Comparison of ENCODE assay signal across 9 cellular contexts in the genomic region with DNA sequence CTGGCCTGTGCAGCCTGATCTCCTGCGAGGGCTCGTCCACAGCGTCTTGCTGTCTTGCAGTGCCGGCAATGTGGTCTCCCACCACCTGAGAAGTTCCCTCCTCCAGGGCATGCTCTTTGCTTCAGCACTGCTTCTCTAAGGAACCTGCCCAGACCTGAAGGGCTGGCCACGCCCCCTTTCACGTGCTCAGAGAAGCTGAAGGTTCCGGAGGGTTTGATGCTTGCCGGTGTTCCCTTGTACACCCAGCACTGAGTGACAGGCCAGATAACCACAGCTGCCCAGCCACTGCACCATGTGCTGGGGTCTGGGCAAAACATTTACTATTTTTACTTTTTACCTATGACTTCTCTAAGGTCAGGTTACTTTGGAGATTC. TPM values are rescaled to one million over a fixed set of nuclear protein-coding genes. Genes with fewer than 3 reads are reported as not detected.
A peak's percentile ranks its signal among the peaks of the same experiment; 100 is the strongest.
DNase-seq lines count a peak whose midpoint lies in the region; ATAC-seq, FAIRE-seq and TF ChIP-seq lines count a peak whose summit lies in the region.
"Had no signal": no experiment of that assay in that cellular context is flagged by ENCODE, and none has a peak within 500 bp of the region (broad histone marks: within the 10 kb centered on the region; RNA-seq: fewer than 3 reads in every experiment).

No MANE protein-coding gene starts in this region.

- TF ChIP-seq CTCF in cardiac muscle cell (IDR thresholded peaks at IDR 0.05; ENCODE audit: low read depth, low read length) (no peak), esophagus squamous epithelium (IDR thresholded peaks at IDR 0.05) (no peak), spleen (IDR thresholded peaks at IDR 0.05 in 8 of 11, conservative IDR thresholded peaks at IDR 0.05 in 3 of 11) (no peak)

- no peak for TF ChIP-seq POLR2A in esophagus squamous epithelium (IDR thresholded peaks at IDR 0.05)
- no peak for TF ChIP-seq POLR2A in spleen (IDR thresholded peaks at IDR 0.05)
- no peak for TF ChIP-seq POLR2A in H54 (IDR thresholded peaks at IDR 0.05; ENCODE audit: low read depth, low read length)

- 24 to 26% methylated on average over 5 to 7 of the region's 8 CpGs for WGBS in esophagus squamous epithelium, 2 donors
- WGBS in spleen, 5 donors, result 12 to 20% (median 18%) methylated on average over 8 of the region's 8 CpGs

- H3K27me3 ChIP-seq in cardiac muscle cell (no peaks in the 10 kb centered on the region), esophagus squamous epithelium (no peaks in the 10 kb centered on the region), spleen (replicated peaks in 1 of 7) (no peaks in the 10 kb centered on the region)

- H3K9me3 ChIP-seq in cardiac muscle cell (ENCODE audit: low read depth), result no peaks in the 10 kb centered on the region
- no peaks in the 10 kb centered on the region for H3K9me3 ChIP-seq in esophagus squamous epithelium
- H3K9me3 ChIP-seq in spleen, result no peaks in the 10 kb centered on the region

- peak; percentile 9 for ATAC-seq in activated CD8-positive, alpha-beta T cell treated with anti-CD3 and anti-CD28 coated beads, Interleukin-2, amount 10 ng/mL, durations not matched to agents 7 days and 5 days
- no peak for ATAC-seq in HG03039 (IDR thresholded peaks at IDR 0.05; ENCODE audit: unreplicated experiment)

- H3K4me1 ChIP-seq in cardiac muscle cell (ENCODE audit: low read depth) (peaks cover 18% of the 10 kb centered on the region), esophagus squamous epithelium (peaks cover 9 to 51% (median 26%) of the 10 kb centered on the region in 3 donors), spleen (peaks cover 18 to 53% (median 43%) of the 10 kb centered on the region in 6 donors)

- H3K27ac ChIP-seq in cardiac muscle cell, result peak overlapping the region; percentile 75
- H3K27ac ChIP-seq in esophagus squamous epithelium, result peak overlapping the region in 3 of 4 donors; percentile 9 to 25 (median 15)
- peak overlapping the region in 2 of 8 donors; percentile 3 to 5 for H3K27ac ChIP-seq in spleen

- H3K27ac Mint-ChIP-seq in activated CD8-positive, alpha-beta T cell treated with anti-CD3 and anti-CD28 coated beads, Interleukin-2, amount 10 ng/mL, durations not matched to agents 7 days and 5 days, result no peak overlapping the region

- peak overlapping the region; percentile 36 for H3K4me3 Mint-ChIP-seq in activated CD8-positive, alpha-beta T cell treated with anti-CD3 and anti-CD28 coated beads, Interleukin-2, amount 10 ng/mL, durations not matched to agents 7 days and 5 days

- H3K36me3 ChIP-seq in cardiac muscle cell (peaks cover 15% of the 10 kb centered on the region), esophagus squamous epithelium (peaks cover 0 to 27% (median 8%) of the 10 kb centered on the region in 3 donors), spleen (peaks cover 0 to 27% (median 19%) of the 10 kb centered on the region in 6 donors)

- intact Hi-C loops in cardiac septum (cut with DNase I) (loop anchor here (5.0 kb wide), 3 partner anchors 47 to 332 kb away; partner anchors contain the start of genes IWS1, SFT2D3 and WDR33), esophagus squamous epithelium (cut with DNase I) (no loop called here), spleen (cut with DNase I; ENCODE audit: low total_unique reads) (no loop called here)

- no peaks in the 10 kb centered on the region for H3K9me3 Mint-ChIP-seq in activated CD8-positive, alpha-beta T cell treated with anti-CD3 and anti-CD28 coated beads, Interleukin-2, amount 10 ng/mL, durations not matched to agents 7 days and 5 days (ENCODE audit: insufficient read depth)

- CTCF ChIA-PET in activated CD8-positive, alpha-beta T cell treated with anti-CD3 and anti-CD28 coated beads, Interleukin-2, amount 10 ng/mL, durations not matched to agents 7 days and 5 days (lab: Charles Lee), result interaction anchor here (1.0 kb wide), 1 partner anchor 28 kb away, joined by 3 read pairs; no protein-coding TSS in a partner anchor

- H3K4me1 Mint-ChIP-seq in activated CD8-positive, alpha-beta T cell treated with anti-CD3 and anti-CD28 coated beads, Interleukin-2, amount 10 ng/mL, durations not matched to agents 7 days and 5 days (ENCODE audit: low read depth), result peaks cover 33% of the 10 kb centered on the region

- peaks cover 29% of the 10 kb centered on the region for H3K36me3 Mint-ChIP-seq in activated CD8-positive, alpha-beta T cell treated with anti-CD3 and anti-CD28 coated beads, Interleukin-2, amount 10 ng/mL, durations not matched to agents 7 days and 5 days (ENCODE audit: low read depth)

- DNase-seq in cardiac muscle cell (ENCODE audit: low read depth in 1 of 2, low spot score in 1 of 2) (peak; percentile 7 to 93), cardiac septum (ENCODE audit: low spot score) (no peak), esophagus squamous epithelium (lab: John Stamatoyannopoulos, UW) (no peak), spleen (peak; percentile 93), HK-2 (ENCODE audit: unreplicated experiment) (no peak), H54 (ENCODE audit: insufficient read length, low spot score) (no peak)
- DNase-seq in activated CD8-positive, alpha-beta T cell treated with anti-CD3 and anti-CD28 coated beads, Interleukin-2, amount 10 ng/mL, durations not matched to agents 7 days and 5 days, result peak; percentile 68
- DNase-seq: DND-41 had no signal

- POLR2A ChIA-PET in activated CD8-positive, alpha-beta T cell treated with anti-CD3 and anti-CD28 coated beads, Interleukin-2, amount 10 ng/mL, durations not matched to agents 7 days and 5 days (lab: Charles Lee), result interaction anchor here (1.1 kb wide), 1 partner anchor 49 kb away, joined by 4 read pairs; the partner anchor contains the start of gene WDR33

- no peak for FAIRE-seq in H54 (lab: Jason Lieb, UNC)

- no peaks in the 10 kb centered on the region for H3K27me3 Mint-ChIP-seq in activated CD8-positive, alpha-beta T cell treated with anti-CD3 and anti-CD28 coated beads, Interleukin-2, amount 10 ng/mL, durations not matched to agents 7 days and 5 days (ENCODE audit: low read depth)

- H3K4me3 ChIP-seq in cardiac muscle cell (no peak overlapping the region), esophagus squamous epithelium (no peak overlapping the region), spleen (no peak overlapping the region)

RNA-seq across cellular contexts. Expression of gene POLR2D, which starts 1.7 kb away (rescaled TPM):
- total RNA-seq in cardiac muscle cell (14.4 and 16.0 TPM in 2 replicates), cardiac septum (19.6 TPM), esophagus squamous epithelium (10 to 100 TPM; 10.9 to 15.6 (median 14.5) TPM), spleen (10 to 100 TPM; 16.1 to 29.8 (median 25.6) TPM)
- polyA plus RNA-seq in cardiac muscle cell (26.1 and 44.2 TPM in 2 replicates), spleen (10 to 100 TPM; 11.4 to 16.0 (median 13.4) TPM)
- total RNA-seq in activated CD8-positive, alpha-beta T cell treated with anti-CD3 and anti-CD28 coated beads, Interleukin-2, amount 10 ng/mL, durations not matched to agents 7 days and 5 days, result 10 to 100 TPM; 51.1 to 52.5 TPM

RNA-seq across cellular contexts. Expression of gene AMMECR1L, which starts 26.1 kb away (rescaled TPM):
- 7.9 and 10.3 TPM in 2 replicates for total RNA-seq in cardiac muscle cell
- 6.6 and 8.2 TPM in 2 replicates for polyA plus RNA-seq in cardiac muscle cell
- 11.8 TPM for total RNA-seq in cardiac septum
- total RNA-seq in activated CD8-positive, alpha-beta T cell treated with anti-CD3 and anti-CD28 coated beads, Interleukin-2, amount 10 ng/mL, durations not matched to agents 7 days and 5 days, result 10 to 100 TPM; 14.5 to 15.0 TPM
- total RNA-seq in esophagus squamous epithelium, result 10 to 100 TPM in 1 of 4 donors, 1 to 10 TPM in 3; 6.3 to 11.8 (median 7.8) TPM
- 10 to 100 TPM; 12.9 to 17.2 (median 15.0) TPM for total RNA-seq in spleen
- 1 to 10 TPM; 4.8 to 8.3 (median 7.7) TPM for polyA plus RNA-seq in spleen

RNA-seq across cellular contexts. Expression of gene WDR33, which starts 48.7 kb away (rescaled TPM):
- total RNA-seq in cardiac muscle cell (28.2 and 40.3 TPM in 2 replicates), cardiac septum (35.9 TPM), esophagus squamous epithelium (10 to 100 TPM; 15.6 to 41.8 (median 26.0) TPM), spleen (10 to 100 TPM; 56.6 to 85.3 (median 64.1) TPM)
- polyA plus RNA-seq in cardiac muscle cell (44.4 and 53.7 TPM in 2 replicates), spleen (10 to 100 TPM; 15.4 to 18.4 (median 17.5) TPM)
- 10 to 100 TPM; 64.3 to 68.3 TPM for total RNA-seq in activated CD8-positive, alpha-beta T cell treated with anti-CD3 and anti-CD28 coated beads, Interleukin-2, amount 10 ng/mL, durations not matched to agents 7 days and 5 days

Comparison
In these comparisons a context has a peak if more than half of its experiments do, and no peak if none do; other contexts are left out.
1. DNase-seq: peak in cardiac muscle cell (2 of 2), activated CD8-positive, alpha-beta T cell treated with anti-CD3 and anti-CD28 coated beads, Interleukin-2, amount 10 ng/mL, durations not matched to agents 7 days and 5 days (single experiment) and spleen (single experiment); none in cardiac septum (single experiment), esophagus squamous epithelium (single experiment), HK-2 (single experiment) and H54 (single experiment).